Comparison of ENCODE assay signal across 27 cellular contexts in genomic region chr20:1752045-1752444, GRCh38.
"Had no signal": no experiment of that assay in that cellular context is flagged by ENCODE, and none has a peak within 500 bp of the region (broad histone marks: within the 10 kb centered on the region; RNA-seq: fewer than 3 reads in every experiment).

No MANE protein-coding gene starts in this region.

- H3K4me3 ChIP-seq: stomach, suprapubic skin, testis, thoracic aorta, thyroid gland, tibial artery, tibial nerve, transverse colon, upper lobe of left lung, upper lobe of right lung, uterus, vagina had no signal

- H3K27ac ChIP-seq: stomach, suprapubic skin, testis, thoracic aorta, thyroid gland, tibial artery, tibial nerve, transverse colon, upper lobe of left lung, upper lobe of right lung, uterus, vagina had no signal

- FAIRE-seq: urothelium cell line had no signal

- H3K36me3 ChIP-seq: stomach, suprapubic skin, thoracic aorta, thyroid gland, tibial artery, tibial nerve, transverse colon, upper lobe of left lung, upper lobe of right lung, uterus, vagina had no signal

- DNase-seq: stimulated activated CD4-positive, alpha-beta T cell treated with anti-CD3 and anti-CD28 coated beads, Interleukin-2, amount 100 ng/mL, for 48 hours; stimulated activated CD4-positive, alpha-beta T cell treated with anti-CD3 and anti-CD28 coated beads, Interleukin-4, amount 100 ng/mL, for 1 hour; stimulated activated CD4-positive, alpha-beta T cell treated with anti-CD3 and anti-CD28 coated beads, Interleukin-4, amount 100 ng/mL, for 24 hours; stimulated activated CD4-positive, alpha-beta T cell treated with anti-CD3 and anti-CD28 coated beads, Interleukin-4, amount 100 ng/mL, for 4 hours; stimulated activated CD8-positive, alpha-beta memory T cell treated with anti-CD3 and anti-CD28 coated beads, Interleukin-4, amount 100 ng/mL, for 48 hours; stimulated activated naive B cell treated with anti-CD40 and anti-IgM and Interleukin-4, amounts not matched to agents 10 μg/mL and 1 μg/mL and 100 μg/mL, for 72 hours; stimulated activated naive CD4-positive, alpha-beta T cell; stimulated activated naive CD4-positive, alpha-beta T cell treated with Interleukin-2 at 50 U/mL for 16 hours; stimulated activated naive CD8-positive, alpha-beta T cell treated with anti-CD3 and anti-CD28 coated beads, Interleukin-15, amount 100 ng/mL, for 72 hours; stimulated activated naive CD8-positive, alpha-beta T cell treated with anti-CD3 and anti-CD28 coated beads, Interleukin-15, Interleukin-2, amounts not matched to agents 100 U/mL and 50 U/mL, for 24 hours; stomach; substantia nigra; testis; thyroid gland; tibial artery; transverse colon; trophoblast cell; upper lobe of left lung; upper lobe of right lung; uterus had no signal

- H3K27me3 ChIP-seq: suprapubic skin, testis, thyroid gland, tibial artery, tibial nerve, transverse colon, upper lobe of left lung, uterus, vagina had no signal

- ATAC-seq: stimulated activated effector memory CD8-positive, alpha-beta T cell treated with anti-CD3 and anti-CD28 coated beads, Interleukin-12 subunit alpha, Interleukin-12 subunit beta, amount 100 ng/mL, for 72 hours; stimulated activated memory B cell treated with anti-CD40 and anti-IgM and Interleukin-4, amounts not matched to agents 10 μg/mL and 1 μg/mL and 100 μg/mL, for 72 hours; stimulated activated naive B cell treated with anti-CD40 and anti-IgM and Interleukin-4, amounts not matched to agents 10 μg/mL and 1 μg/mL and 100 μg/mL, for 72 hours; stimulated activated naive CD8-positive, alpha-beta T cell treated with anti-CD3 and anti-CD28 coated beads, Interleukin-15, amount 100 ng/mL, for 72 hours; stimulated activated naive CD8-positive, alpha-beta T cell treated with anti-CD3 and anti-CD28 coated beads, Interleukin-15, Interleukin-2, amounts not matched to agents 100 U/mL and 50 U/mL, for 24 hours; upper lobe of right lung had no signal

- H3K4me1 ChIP-seq: stomach, suprapubic skin, testis, thyroid gland, tibial artery, upper lobe of right lung, uterus, vagina had no signal

- H3K9me3 ChIP-seq: suprapubic skin, testis, thoracic aorta, thyroid gland, tibial artery, tibial nerve, transverse colon, upper lobe of left lung, upper lobe of right lung, uterus, vagina had no signal
